In the genomic region with DNA sequence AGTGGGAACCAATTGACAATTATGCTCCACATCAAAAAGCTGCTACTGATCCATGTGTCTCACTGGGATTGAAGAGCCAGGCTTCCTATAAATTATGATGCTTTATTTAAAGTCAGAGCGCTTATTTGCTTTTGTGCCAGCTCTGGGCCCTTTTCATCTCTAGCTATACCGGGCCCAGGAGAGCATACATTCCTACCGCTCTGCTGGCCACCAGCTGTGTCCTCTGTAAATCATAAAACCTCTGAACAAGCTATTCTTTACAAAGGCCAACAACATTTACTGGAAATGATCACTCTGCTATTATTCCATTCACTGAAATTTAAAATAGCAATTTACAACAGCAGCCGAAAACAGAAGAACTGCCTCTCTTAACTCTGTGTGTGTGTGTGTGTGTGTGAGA, we compare ENCODE assay signal across 11 cellular contexts.
DNase-seq lines count a peak whose midpoint lies in the region; ATAC-seq, FAIRE-seq and TF ChIP-seq lines count a peak whose summit lies in the region.
"Had no signal": no experiment of that assay in that cellular context is flagged by ENCODE, and none has a peak within 500 bp of the region (broad histone marks: within the 10 kb centered on the region; RNA-seq: fewer than 3 reads in every experiment).

No MANE protein-coding gene starts in this region.

- peaks cover 37 to 86% (median 75%) of the 10 kb centered on the region in 4 donors for H3K4me1 ChIP-seq in transverse colon

- no peak for TF ChIP-seq EP300 in transverse colon (IDR thresholded peaks at IDR 0.05; ENCODE audit: low read depth)

- ATAC-seq in HG03097 (IDR thresholded peaks at IDR 0.05; ENCODE audit: low FRiP score, unreplicated experiment) = no peak

- peak; percentile 81 for FAIRE-seq in RCC 7860 (lab: Jason Lieb, UNC)
- no peak for FAIRE-seq in H54 (lab: Jason Lieb, UNC)
- FAIRE-seq: colon had no signal

- intact Hi-C loops in transverse colon (cut with DNase I; ENCODE audit: low total_unique reads) = no loop called here

- TF ChIP-seq POLR2A in transverse colon (IDR thresholded peaks at IDR 0.05) (no peak), H54 (IDR thresholded peaks at IDR 0.05; ENCODE audit: low read depth, low read length) (no peak)

- no peak overlapping the region for H3K4me3 ChIP-seq in transverse colon
- H3K4me3 ChIP-seq: suprapubic skin had no signal

- no peaks in the 10 kb centered on the region for H3K27me3 ChIP-seq in transverse colon
- H3K27me3 ChIP-seq: suprapubic skin had no signal

- no peaks in the 10 kb centered on the region for H3K36me3 ChIP-seq in transverse colon
- H3K36me3 ChIP-seq: suprapubic skin had no signal

- WGBS in transverse colon (ENCODE audit: low coverage in 1 of 2), 2 donors = 30 to 38% methylated on average over 4 of the region's 4 CpGs

- TF ChIP-seq CTCF in transverse colon (IDR thresholded peaks at IDR 0.05) = no peak

- DNase-seq in NCI-H2107 treated with DMSO at 0.1 percent for 48 hours (lab: John Stamatoyannopoulos, UW; ENCODE audit: unreplicated experiment) (peak; percentile 11), NCI-H2107 (lab: John Stamatoyannopoulos, UW) (no peak), RCC 7860 (ENCODE audit: low spot score) (peak; percentile 54), kidney glomerular epithelial cell (lab: John Stamatoyannopoulos, UW) (peak; percentile 45), transverse colon (no peak), EL (no peak), H54 (ENCODE audit: insufficient read length, low spot score) (no peak)
- DNase-seq: midbrain had no signal

- in situ Hi-C loops in transverse colon (cut with MboI; ENCODE audit: low pct_ligation_motif_present in 1 of 4, low pct_unique_long_range_greater_than_20kb in 1 of 4, low sequenced_read_pairs in 3 of 4) = no loop called here

- H3K9me3 ChIP-seq in transverse colon = no peaks in the 10 kb centered on the region
- H3K9me3 ChIP-seq: suprapubic skin had no signal

- H3K27ac ChIP-seq in transverse colon = peak overlapping the region; percentile 23 to 62 (median 50)
- H3K27ac ChIP-seq: suprapubic skin had no signal

Comparison
In these comparisons a context has a peak if more than half of its experiments do, and no peak if none do; other contexts are left out.
1. DNase-seq: peak in NCI-H2107 treated with DMSO at 0.1 percent for 48 hours (single experiment), RCC 7860 (single experiment) and kidney glomerular epithelial cell (single experiment); none in NCI-H2107 (single experiment), transverse colon (single experiment), EL (single experiment) and H54 (single experiment).